In genomic region chr17:73340093-73340596, GRCh38 we compare ENCODE assay signal across 8 cellular contexts. TPM values are rescaled to one million over a fixed set of nuclear protein-coding genes. Genes with fewer than 3 reads are reported as not detected.
DNase-seq lines count a peak whose midpoint lies in the region; ATAC-seq and TF ChIP-seq lines count a peak whose summit lies in the region.

No MANE protein-coding gene starts in this region.

- H3K4me1 Mint-ChIP-seq in osteocyte (ENCODE audit: unreplicated experiment), result peaks cover 63% of the 10 kb centered on the region

- no peaks in the 10 kb centered on the region for H3K27me3 Mint-ChIP-seq in osteocyte (ENCODE audit: unreplicated experiment)

- DNase-seq in Daoy (ENCODE audit: low read depth), result peak; percentile 97
- peak; percentile 92 for DNase-seq in NCI-H82 (lab: John Stamatoyannopoulos, UW)
- DNase-seq in dedifferentiated amniotic fluid mesenchymal stem cell (ENCODE audit: extremely low spot score), result peak; percentile 88
- DNase-seq in osteocyte (ENCODE audit: extremely low spot score, unreplicated experiment), result no peak
- DNase-seq in effector CD4-positive, alpha-beta T cell, result no peak
- DNase-seq in NCI-H526 (lab: John Stamatoyannopoulos, UW), result no peak
- no peak for DNase-seq in NCI-H69 (lab: John Stamatoyannopoulos, UW)

- H3K4me3 Mint-ChIP-seq in osteocyte (ENCODE audit: unreplicated experiment), result no peak overlapping the region

- ATAC-seq in GM18873 (IDR thresholded peaks at IDR 0.05; ENCODE audit: low FRiP score, unreplicated experiment), result no peak

- H3K9me3 Mint-ChIP-seq in osteocyte (ENCODE audit: unreplicated experiment), result no peaks in the 10 kb centered on the region

- no peaks in the 10 kb centered on the region for H3K36me3 Mint-ChIP-seq in osteocyte (ENCODE audit: unreplicated experiment)

- TF ChIP-seq CTCF in osteocyte (IDR thresholded peaks at IDR 0.05), result peak; percentile 14

- peak overlapping the region; percentile 66 for H3K27ac Mint-ChIP-seq in osteocyte (ENCODE audit: unreplicated experiment)

RNA-seq across cellular contexts. Expression of gene CDC42EP4, which starts 28.3 kb away (rescaled TPM):
- total RNA-seq in Daoy (2014; rRNA removed; shearing (Covaris generic)), result 39.7 and 50.5 TPM in 2 replicates
- total RNA-seq in osteocyte, result 32.0 and 32.7 TPM in 2 replicates

Comparison
In these comparisons a context has a peak if more than half of its experiments do, and no peak if none do; other contexts are left out.
1. DNase-seq: peak in Daoy (single experiment), NCI-H82 (single experiment) and dedifferentiated amniotic fluid mesenchymal stem cell (single experiment); none in osteocyte (single experiment), effector CD4-positive, alpha-beta T cell (single experiment), NCI-H526 (0 of 2) and NCI-H69 (single experiment).